Comparison of ENCODE assay signal across 16 cellular contexts in the genomic region with DNA sequence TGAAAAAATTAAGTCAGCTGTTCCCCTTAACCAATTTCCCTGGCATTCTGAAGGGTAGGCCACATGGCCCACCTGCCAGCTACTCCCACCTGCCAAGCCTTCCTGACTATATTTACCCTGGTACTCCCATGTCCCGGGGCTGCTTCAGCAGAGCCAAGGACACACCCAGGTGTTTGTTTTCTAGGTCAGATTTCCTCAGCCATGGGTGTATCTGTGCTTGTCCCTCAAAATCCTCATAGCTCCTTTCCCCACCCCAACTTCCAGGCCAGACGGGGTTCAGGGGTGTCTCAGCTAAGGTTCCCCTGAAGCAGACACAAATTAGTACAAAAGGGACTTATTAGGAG.
A peak's percentile ranks its signal among the peaks of the same experiment; 100 is the strongest.
DNase-seq lines count a peak whose midpoint lies in the region; ATAC-seq and TF ChIP-seq lines count a peak whose summit lies in the region.
"Had no signal": no experiment of that assay in that cellular context is flagged by ENCODE, and none has a peak within 500 bp of the region (broad histone marks: within the 10 kb centered on the region; RNA-seq: fewer than 3 reads in every experiment).

No MANE protein-coding gene starts in this region.

- no peaks in the 10 kb centered on the region for H3K27me3 Mint-ChIP-seq in MCF 10A (ENCODE audit: insufficient read depth, unreplicated experiment)
- peaks cover 16% of the 10 kb centered on the region for H3K27me3 Mint-ChIP-seq in activated naive CD8-positive, alpha-beta T cell treated with anti-CD3 and anti-CD28 coated beads, Interleukin-2, amount 50 U/mL, for 24 hours
- H3K27me3 Mint-ChIP-seq in stimulated activated naive B cell treated with anti-CD40 and anti-IgM and Interleukin-4, amounts not matched to agents 10 μg/mL and 1 μg/mL and 100 μg/mL, for 72 hours = peaks cover 12 to 16% of the 10 kb centered on the region in 2 donors

- CTCF ChIA-PET in MCF 10A (lab: Yijun Ruan, JAX) = interaction anchor here (0.6 to 1.4 kb wide), 2 partner anchors 35 to 323 kb away, joined by 3 read pairs; no protein-coding TSS in a partner anchor
- CTCF ChIA-PET in mammary epithelial cell (lab: Charles Lee; ENCODE audit: low non-redundant PET) = no interaction called here

- H3K36me3 ChIP-seq in mammary epithelial cell (ENCODE audit: insufficient read depth, low read length) = no peaks in the 10 kb centered on the region
- H3K36me3 ChIP-seq: HAP-1 had no signal

- peaks cover 34% of the 10 kb centered on the region for H3K4me1 Mint-ChIP-seq in MCF 10A (ENCODE audit: insufficient read depth, unreplicated experiment)
- H3K4me1 Mint-ChIP-seq in activated naive CD8-positive, alpha-beta T cell treated with anti-CD3 and anti-CD28 coated beads, Interleukin-2, amount 50 U/mL, for 24 hours = peaks cover 22% of the 10 kb centered on the region
- H3K4me1 Mint-ChIP-seq in stimulated activated naive B cell treated with anti-CD40 and anti-IgM and Interleukin-4, amounts not matched to agents 10 μg/mL and 1 μg/mL and 100 μg/mL, for 72 hours = peaks cover 15 to 21% of the 10 kb centered on the region in 2 donors

- H3K27me3 ChIP-seq in mammary epithelial cell (ENCODE audit: insufficient read depth, low read length) (no peaks in the 10 kb centered on the region), foreskin keratinocyte (no peaks in the 10 kb centered on the region)

- dilution Hi-C loops in mammary epithelial cell (cut with HindIII; ENCODE audit: low sequenced_read_pairs) = no loop called here

- H3K9ac ChIP-seq in mammary epithelial cell (ENCODE audit: insufficient read depth, low read length) = no peak overlapping the region
- H3K9ac ChIP-seq: GM23248 had no signal

- DNase-seq in MCF 10A (ENCODE audit: unreplicated experiment) (no peak), mammary epithelial cell (no peak), foreskin keratinocyte (no peak), left cardiac atrium (no peak)
- DNase-seq in activated naive CD8-positive, alpha-beta T cell treated with anti-CD3 and anti-CD28 coated beads, Interleukin-2, amount 50 U/mL, for 24 hours = no peak
- no peak for DNase-seq in stimulated activated naive B cell treated with anti-CD40 and anti-IgM and Interleukin-4, amounts not matched to agents 10 μg/mL and 1 μg/mL and 100 μg/mL, for 72 hours
- no peak for DNase-seq in activated T-cell treated with anti-CD3 and anti-CD28 coated beads, Interleukin-2, amount 50 U/mL, for 48 hours
- DNase-seq: GM23248, NCI-H1105 treated with DMSO at 0.1 percent for 48 hours, NCI-H1694 treated with DMSO at 0.1 percent for 48 hours, NCI-H345, NCI-H524 treated with DMSO at 0.1 percent for 48 hours, SHP77 treated with DMSO at 0.1 percent for 48 hours had no signal

- POLR2A ChIA-PET in MCF 10A (lab: Yijun Ruan, JAX) = interaction anchor here (0.6 to 1.2 kb wide), 2 partner anchors 22 to 29 kb away, joined by 3 read pairs; no protein-coding TSS in a partner anchor

- intact Hi-C loops in MCF 10A (cut with micrococcal nuclease) = no loop called here
- intact Hi-C loops in mammary epithelial cell (cut with micrococcal nuclease) = no loop called here
- intact Hi-C loops in left cardiac atrium (cut with DNase I) = no loop called here

- TF ChIP-seq CTCF in MCF 10A (IDR thresholded peaks at IDR 0.05; ENCODE audit: unreplicated experiment) (no peak), mammary epithelial cell (conservative IDR thresholded peaks at IDR 0.05 in 1 of 2, IDR thresholded peaks at IDR 0.05 in 1 of 2; ENCODE audit: extremely low read depth in 1 of 2, insufficient read depth in 1 of 2, low read depth in 1 of 2, low read length in 2 of 2) (no peak), foreskin keratinocyte (conservative IDR thresholded peaks at IDR 0.05) (no peak)

- no peak overlapping the region for H3K4me2 ChIP-seq in mammary epithelial cell (ENCODE audit: insufficient read depth, low read depth, low read length)

- H3K27ac ChIP-seq in mammary epithelial cell (ENCODE audit: insufficient read depth, low read depth, low read length) (no peak overlapping the region), foreskin keratinocyte (peak overlapping the region; percentile 99)
- H3K27ac ChIP-seq: C4-2B had no signal

- no peaks in the 10 kb centered on the region for H3K36me3 Mint-ChIP-seq in MCF 10A (ENCODE audit: insufficient read depth, unreplicated experiment)
- H3K36me3 Mint-ChIP-seq in activated naive CD8-positive, alpha-beta T cell treated with anti-CD3 and anti-CD28 coated beads, Interleukin-2, amount 50 U/mL, for 24 hours (ENCODE audit: low read depth) = peaks cover 2% of the 10 kb centered on the region
- H3K36me3 Mint-ChIP-seq in stimulated activated naive B cell treated with anti-CD40 and anti-IgM and Interleukin-4, amounts not matched to agents 10 μg/mL and 1 μg/mL and 100 μg/mL, for 72 hours = peaks cover 0 to 7% of the 10 kb centered on the region in 2 donors

- H4K20me1 ChIP-seq in mammary epithelial cell (ENCODE audit: insufficient read depth, low read length) = no peaks in the 10 kb centered on the region

- H3K27ac Mint-ChIP-seq in MCF 10A (ENCODE audit: low read depth, unreplicated experiment) = peak overlapping the region; percentile 8
- peak overlapping the region; percentile 77 for H3K27ac Mint-ChIP-seq in activated naive CD8-positive, alpha-beta T cell treated with anti-CD3 and anti-CD28 coated beads, Interleukin-2, amount 50 U/mL, for 24 hours
- H3K27ac Mint-ChIP-seq in stimulated activated naive B cell treated with anti-CD40 and anti-IgM and Interleukin-4, amounts not matched to agents 10 μg/mL and 1 μg/mL and 100 μg/mL, for 72 hours = peak overlapping the region; percentile 88

- H3K4me1 ChIP-seq in mammary epithelial cell (ENCODE audit: insufficient read depth, low read length) = peaks cover 20% of the 10 kb centered on the region
- peaks cover 10% of the 10 kb centered on the region for H3K4me1 ChIP-seq in foreskin keratinocyte
- H3K4me1 ChIP-seq: HAP-1 had no signal

- H3K9me3 ChIP-seq in mammary epithelial cell (replicated peaks; ENCODE audit: insufficient read depth, low read length) = no peaks in the 10 kb centered on the region
- H3K9me3 ChIP-seq: HAP-1 had no signal

- in situ Hi-C loops in mammary epithelial cell (cut with MboI; ENCODE audit: low sequenced_read_pairs in 2 of 2) = no loop called here

- no peak overlapping the region for H3K4me3 Mint-ChIP-seq in MCF 10A (ENCODE audit: unreplicated experiment)
- no peak overlapping the region for H3K4me3 Mint-ChIP-seq in activated naive CD8-positive, alpha-beta T cell treated with anti-CD3 and anti-CD28 coated beads, Interleukin-2, amount 50 U/mL, for 24 hours
- H3K4me3 Mint-ChIP-seq in stimulated activated naive B cell treated with anti-CD40 and anti-IgM and Interleukin-4, amounts not matched to agents 10 μg/mL and 1 μg/mL and 100 μg/mL, for 72 hours = no peak overlapping the region

- H3K79me2 ChIP-seq in mammary epithelial cell (ENCODE audit: insufficient read depth, low read length) = no peaks in the 10 kb centered on the region

- 100% methylated on average over 2 of the region's 2 CpGs for WGBS in mammary epithelial cell (ENCODE audit: low coverage, missing lambda C conversion rate)

- BruUV-seq in MCF 10A (replicated peaks; lab: Mats Ljungman, UMichigan) (no TSS peak), mammary epithelial cell (replicated peaks; lab: Mats Ljungman, UMichigan) (no TSS peak)

- H3K9me3 Mint-ChIP-seq in MCF 10A (ENCODE audit: unreplicated experiment) = no peaks in the 10 kb centered on the region
- no peaks in the 10 kb centered on the region for H3K9me3 Mint-ChIP-seq in activated naive CD8-positive, alpha-beta T cell treated with anti-CD3 and anti-CD28 coated beads, Interleukin-2, amount 50 U/mL, for 24 hours
- H3K9me3 Mint-ChIP-seq in stimulated activated naive B cell treated with anti-CD40 and anti-IgM and Interleukin-4, amounts not matched to agents 10 μg/mL and 1 μg/mL and 100 μg/mL, for 72 hours = peaks cover 5 to 17% of the 10 kb centered on the region in 2 donors

- no peak overlapping the region for H3K4me3 ChIP-seq in mammary epithelial cell (replicated peaks in 1 of 3; ENCODE audit: insufficient read depth in 1 of 3, low read depth in 2 of 3, low read length in 3 of 3)
- H3K4me3 ChIP-seq: GM23248, HAP-1 had no signal

- no peak overlapping the region for H2AFZ ChIP-seq in mammary epithelial cell (ENCODE audit: low read depth, low read length)
- H2AFZ ChIP-seq: GM23248 had no signal

- no peak for ATAC-seq in activated naive CD8-positive, alpha-beta T cell treated with anti-CD3 and anti-CD28 coated beads, Interleukin-2, amount 50 U/mL, for 24 hours
- ATAC-seq in foreskin keratinocyte (no peak), HG03565 (IDR thresholded peaks at IDR 0.05; ENCODE audit: unreplicated experiment) (no peak), left cardiac atrium (no peak)
- ATAC-seq in stimulated activated naive B cell treated with anti-CD40 and anti-IgM and Interleukin-4, amounts not matched to agents 10 μg/mL and 1 μg/mL and 100 μg/mL, for 72 hours (replicated peaks) = no peak

Comparison
In these comparisons a context has a peak if more than half of its experiments do, and no peak if none do; other contexts are left out.
1. H3K27ac Mint-ChIP-seq: peak in every context shown above with its lines; median percentile 88 in stimulated activated naive B cell treated with anti-CD40 and anti-IgM and Interleukin-4, amounts not matched to agents 10 μg/mL and 1 μg/mL and 100 μg/mL, for 72 hours; 77 in activated naive CD8-positive, alpha-beta T cell treated with anti-CD3 and anti-CD28 coated beads, Interleukin-2, amount 50 U/mL, for 24 hours; 8 in MCF 10A.